In genomic region chr18:78566065-78566464, GRCh38 we compare ENCODE assay signal across 6 cellular contexts.
"Had no signal": no experiment of that assay in that cellular context is flagged by ENCODE, and none has a peak within 500 bp of the region (broad histone marks: within the 10 kb centered on the region; RNA-seq: fewer than 3 reads in every experiment).

No MANE protein-coding gene starts in this region.

- H3K27ac ChIP-seq: HL-60, KMS-11 had no signal

- ATAC-seq: K562 had no signal

- H3K9ac ChIP-seq: KMS-11 had no signal

- DNase-seq: KBM-7, KG1 had no signal

- H3K4me2 ChIP-seq: KMS-11 had no signal

- FAIRE-seq: HTR-8/SVneo, K562 had no signal

- H3K4me3 ChIP-seq: K562 had no signal
